ENCODE assay signal across 12 cellular contexts in genomic region chr9:134617836-134618162, GRCh38.
"Had no signal": no experiment of that assay in that cellular context is flagged by ENCODE, and none has a peak within 500 bp of the region (broad histone marks: within the 10 kb centered on the region; RNA-seq: fewer than 3 reads in every experiment).

No MANE protein-coding gene starts in this region.

- H3K9ac ChIP-seq: parathyroid adenoma had no signal

- H3K79me2 ChIP-seq: parathyroid adenoma had no signal

- H3K36me3 ChIP-seq: ascending aorta, cardiac muscle cell, left ventricle myocardium inferior, stomach, vagina had no signal

- H2AFZ ChIP-seq: parathyroid adenoma had no signal

- H3K27ac Mint-ChIP-seq: activated naive CD8-positive, alpha-beta T cell treated with anti-CD3 and anti-CD28 coated beads, Interleukin-2, amount 50 U/mL, for 24 hours had no signal

- H3K4me1 Mint-ChIP-seq: activated naive CD8-positive, alpha-beta T cell treated with anti-CD3 and anti-CD28 coated beads, Interleukin-2, amount 50 U/mL, for 24 hours; neural crest cell had no signal

- H3K27ac ChIP-seq: ascending aorta, cardiac muscle cell, left ventricle myocardium inferior, parathyroid adenoma, stomach, vagina had no signal

- H3K4me1 ChIP-seq: ascending aorta, parathyroid adenoma, vagina had no signal

- DNase-seq: activated CD8-positive, alpha-beta memory T cell treated with anti-CD3 and anti-CD28 coated beads for 24 hours; activated gamma-delta T cell; activated naive CD8-positive, alpha-beta T cell treated with anti-CD3 and anti-CD28 coated beads, Interleukin-2, amount 50 U/mL, for 24 hours; left ventricle myocardium inferior; stimulated activated CD4-positive, alpha-beta T cell treated with anti-CD3 and anti-CD28 coated beads, Interleukin-4, amount 100 ng/mL, for 4 hours; stomach; T-helper 2 cell had no signal

- H3K27me3 ChIP-seq: ascending aorta, cardiac muscle cell, vagina had no signal

- H3K9me3 ChIP-seq: ascending aorta, vagina had no signal

- H3K4me3 ChIP-seq: ascending aorta, cardiac muscle cell, left ventricle myocardium inferior, stomach, vagina had no signal

- H3K4me3 Mint-ChIP-seq: activated naive CD8-positive, alpha-beta T cell treated with anti-CD3 and anti-CD28 coated beads, Interleukin-2, amount 50 U/mL, for 24 hours; neural crest cell had no signal
